31 cellular contexts compared by ENCODE assay signal in genomic region chr13:25958983-25959382, GRCh38.
A peak's percentile ranks its signal among the peaks of the same experiment; 100 is the strongest.
DNase-seq lines count a peak whose midpoint lies in the region; ATAC-seq, FAIRE-seq and TF ChIP-seq lines count a peak whose summit lies in the region.
"Had no signal": no experiment of that assay in that cellular context is flagged by ENCODE, and none has a peak within 500 bp of the region (broad histone marks: within the 10 kb centered on the region; RNA-seq: fewer than 3 reads in every experiment).

No MANE protein-coding gene starts in this region.

- peaks cover 26% of the 10 kb centered on the region for H3K9me3 Mint-ChIP-seq in activated CD4-positive, alpha-beta T cell treated with anti-CD3 and anti-CD28 coated beads, Interleukin-2, amount 10 ng/mL, durations not matched to agents 24 days and 14 days
- H3K9me3 Mint-ChIP-seq in T-helper 2 cell treated with Interferon-gamma antibody and Interleukin-4, amounts not matched to agents 5 μg/mL and 100 μg/mL, for 36 hours: peaks cover 15% of the 10 kb centered on the region

- no peak overlapping the region for H3K4me3 ChIP-seq in BLaER1 treated with 17β-estradiol and CSF1 and Interleukin-3, amounts not matched to agents 10 nM and 100 nM
- no peak overlapping the region for H3K4me3 ChIP-seq in right lobe of liver

- no peaks in the 10 kb centered on the region for H3K36me3 ChIP-seq in BLaER1 treated with 17β-estradiol and CSF1 and Interleukin-3, amounts not matched to agents 10 nM and 100 nM
- H3K36me3 ChIP-seq in right lobe of liver: no peaks in the 10 kb centered on the region
- H3K36me3 ChIP-seq: BE2C had no signal

- peak overlapping the region; percentile 51 for H3K4me3 Mint-ChIP-seq in activated CD4-positive, alpha-beta T cell treated with anti-CD3 and anti-CD28 coated beads, Interleukin-2, amount 10 ng/mL, durations not matched to agents 24 days and 14 days
- peak overlapping the region; percentile 56 for H3K4me3 Mint-ChIP-seq in T-helper 2 cell treated with Interferon-gamma antibody and Interleukin-4, amounts not matched to agents 5 μg/mL and 100 μg/mL, for 36 hours
- H3K4me3 Mint-ChIP-seq: CD4-positive, alpha-beta T cell; IgD-negative memory B cell had no signal

- H3K27ac ChIP-seq in BLaER1 treated with 17β-estradiol and CSF1 and Interleukin-3, amounts not matched to agents 10 nM and 100 nM: no peak overlapping the region
- H3K27ac ChIP-seq in right lobe of liver: no peak overlapping the region
- H3K27ac ChIP-seq: HL-60 had no signal

- peak; percentile 66 for DNase-seq in activated CD4-positive, alpha-beta T cell treated with anti-CD3 and anti-CD28 coated beads, Interleukin-2, amount 10 ng/mL, durations not matched to agents 24 days and 14 days
- DNase-seq in activated CD4-positive, alpha-beta T cell treated with anti-CD3 and anti-CD28 coated beads, Interleukin-2, amount 50 U/mL, for 4 hours: no peak
- DNase-seq in M059J (ENCODE audit: low read depth): peak; percentile 34
- no peak for DNase-seq in T-helper 2 cell treated with Interferon-gamma antibody and Interleukin-4, amounts not matched to agents 5 μg/mL and 100 μg/mL, for 36 hours (ENCODE audit: low spot score)
- DNase-seq in right lobe of liver: no peak
- no peak for DNase-seq in DMS79 treated with DMSO at 0.1 percent for 48 hours (lab: John Stamatoyannopoulos, UW)
- no peak for DNase-seq in frontal cortex (ENCODE audit: low spot score in 2 of 2)
- DNase-seq: 8988T; ACHN; BE2C; Caco-2; CD4-positive, alpha-beta T cell; GF-D8; HCEC 1CT; Karpas-422; MV-4-11; NCI-H1105 treated with DMSO at 0.1 percent for 48 hours; NCI-H146; NCI-H1930; NCI-H2107; NCI-H446; NCI-H524 treated with DMSO at 0.1 percent for 48 hours; NCI-H774; NK-92 treated with Interleukin-12 subunit alpha and Interleukin-12 subunit beta, amount 100 ng/mL, for 24 hours; PC-3; Right ventricle myocardium superior had no signal

- TF ChIP-seq POLR2A in right lobe of liver (IDR thresholded peaks at IDR 0.05): no peak

- intact Hi-C loops in activated CD4-positive, alpha-beta T cell treated with anti-CD3 and anti-CD28 coated beads, Interleukin-2, amount 10 ng/mL, durations not matched to agents 24 days and 14 days (cut with micrococcal nuclease): no loop called here
- intact Hi-C loops in right lobe of liver (cut with DNase I): no loop called here

- no peaks in the 10 kb centered on the region for H3K27me3 ChIP-seq in BLaER1 treated with 17β-estradiol and CSF1 and Interleukin-3, amounts not matched to agents 10 nM and 100 nM
- no peaks in the 10 kb centered on the region for H3K27me3 ChIP-seq in right lobe of liver
- H3K27me3 ChIP-seq: BE2C had no signal

- H4K20me1 ChIP-seq in BLaER1 treated with 17β-estradiol and CSF1 and Interleukin-3, amounts not matched to agents 10 nM and 100 nM: no peaks in the 10 kb centered on the region

- H3K9me3 ChIP-seq in BLaER1 treated with 17β-estradiol and CSF1 and Interleukin-3, amounts not matched to agents 10 nM and 100 nM (replicated peaks in 1 of 11): peaks cover 6 to 18% (median 12%) of the 10 kb centered on the region in 11 experiments; a peak in 18 of 22 replicates
- no peaks in the 10 kb centered on the region for H3K9me3 ChIP-seq in right lobe of liver
- H3K9me3 ChIP-seq: BE2C, Caco-2 had no signal

- ATAC-seq in right lobe of liver: no peak
- ATAC-seq: PC-3 had no signal

- no peaks in the 10 kb centered on the region for H3K27me3 Mint-ChIP-seq in activated CD4-positive, alpha-beta T cell treated with anti-CD3 and anti-CD28 coated beads, Interleukin-2, amount 10 ng/mL, durations not matched to agents 24 days and 14 days
- peaks cover 18% of the 10 kb centered on the region for H3K27me3 Mint-ChIP-seq in T-helper 2 cell treated with Interferon-gamma antibody and Interleukin-4, amounts not matched to agents 5 μg/mL and 100 μg/mL, for 36 hours (ENCODE audit: low read depth)
- H3K27me3 Mint-ChIP-seq: CD4-positive, alpha-beta T cell had no signal

- TF ChIP-seq CTCF in right lobe of liver (IDR thresholded peaks at IDR 0.05): no peak

- H3K4me1 Mint-ChIP-seq in activated CD4-positive, alpha-beta T cell treated with anti-CD3 and anti-CD28 coated beads, Interleukin-2, amount 10 ng/mL, durations not matched to agents 24 days and 14 days: peaks cover 27% of the 10 kb centered on the region
- peaks cover 25% of the 10 kb centered on the region for H3K4me1 Mint-ChIP-seq in T-helper 2 cell treated with Interferon-gamma antibody and Interleukin-4, amounts not matched to agents 5 μg/mL and 100 μg/mL, for 36 hours (ENCODE audit: low read depth)

- H3K27ac Mint-ChIP-seq in activated CD4-positive, alpha-beta T cell treated with anti-CD3 and anti-CD28 coated beads, Interleukin-2, amount 10 ng/mL, durations not matched to agents 24 days and 14 days: peak overlapping the region; percentile 76
- peak overlapping the region; percentile 58 for H3K27ac Mint-ChIP-seq in T-helper 2 cell treated with Interferon-gamma antibody and Interleukin-4, amounts not matched to agents 5 μg/mL and 100 μg/mL, for 36 hours
- H3K27ac Mint-ChIP-seq: CD4-positive, alpha-beta T cell had no signal

- peaks cover 2% of the 10 kb centered on the region for H3K36me3 Mint-ChIP-seq in activated CD4-positive, alpha-beta T cell treated with anti-CD3 and anti-CD28 coated beads, Interleukin-2, amount 10 ng/mL, durations not matched to agents 24 days and 14 days (ENCODE audit: low read depth)
- peaks cover 4% of the 10 kb centered on the region for H3K36me3 Mint-ChIP-seq in T-helper 2 cell treated with Interferon-gamma antibody and Interleukin-4, amounts not matched to agents 5 μg/mL and 100 μg/mL, for 36 hours (ENCODE audit: low read depth)
- H3K36me3 Mint-ChIP-seq: IgD-negative memory B cell had no signal

- H3K9ac ChIP-seq in BLaER1 treated with 17β-estradiol and CSF1 and Interleukin-3, amounts not matched to agents 10 nM and 100 nM: no peak overlapping the region

- no peak for FAIRE-seq in frontal cortex (lab: Jason Lieb, UNC)
- FAIRE-seq: GM12891, H1 had no signal

- peak overlapping the region in 8 of 11 experiments; percentile 5 to 58 (median 41); a peak in 13 of 22 replicates for H3K4me2 ChIP-seq in BLaER1 treated with 17β-estradiol and CSF1 and Interleukin-3, amounts not matched to agents 10 nM and 100 nM

- peaks cover 0 to 19% (median 10%) of the 10 kb centered on the region in 10 experiments; a peak in 14 of 20 replicates for H3K4me1 ChIP-seq in BLaER1 treated with 17β-estradiol and CSF1 and Interleukin-3, amounts not matched to agents 10 nM and 100 nM
- H3K4me1 ChIP-seq in right lobe of liver: no peaks in the 10 kb centered on the region
- H3K4me1 ChIP-seq: BE2C, Caco-2 had no signal

- WGBS in right lobe of liver (ENCODE audit: insufficient coverage, low coverage, low lambda C conversion rate, missing lambda C conversion rate): 56% methylated on average over 1 of the region's 1 CpG

Comparison
In these comparisons a context has a peak if more than half of its experiments do, and no peak if none do; other contexts are left out.
1. DNase-seq: peak in activated CD4-positive, alpha-beta T cell treated with anti-CD3 and anti-CD28 coated beads, Interleukin-2, amount 10 ng/mL, durations not matched to agents 24 days and 14 days (single experiment) and M059J (single experiment); none in activated CD4-positive, alpha-beta T cell treated with anti-CD3 and anti-CD28 coated beads, Interleukin-2, amount 50 U/mL, for 4 hours (0 of 2), T-helper 2 cell treated with Interferon-gamma antibody and Interleukin-4, amounts not matched to agents 5 μg/mL and 100 μg/mL, for 36 hours (single experiment), right lobe of liver (0 of 3), DMS79 treated with DMSO at 0.1 percent for 48 hours (single experiment) and frontal cortex (0 of 2).